Comparison of ENCODE assay signal across 15 cellular contexts in genomic region chr2:134039912-134040581, GRCh38.
DNase-seq lines count a peak whose midpoint lies in the region; ATAC-seq and TF ChIP-seq lines count a peak whose summit lies in the region.
"Had no signal": no experiment of that assay in that cellular context is flagged by ENCODE, and none has a peak within 500 bp of the region (broad histone marks: within the 10 kb centered on the region; RNA-seq: fewer than 3 reads in every experiment).

No MANE protein-coding gene starts in this region.

- no peak for TF ChIP-seq CTCF in activated B cell treated with CpG ODN at 0.5 μM for 24 hours (IDR thresholded peaks at IDR 0.05)

- POLR2A ChIA-PET in activated B cell treated with CpG ODN at 0.5 μM for 24 hours (lab: Charles Lee): interaction anchor here (0.9 kb wide), 1 partner anchor 88 kb away, joined by 3 read pairs; no protein-coding TSS in a partner anchor

- DNase-seq in activated B cell treated with CpG ODN at 0.5 μM for 24 hours: no peak
- DNase-seq in HUDEP-2 (lab: John Stamatoyannopoulos, UW; ENCODE audit: unreplicated experiment in 76 of 76): no peak
- DNase-seq in LoVo (ENCODE audit: low spot score): no peak
- no peak for DNase-seq in DMS53 treated with DMSO at 0.1 percent for 48 hours (lab: John Stamatoyannopoulos, UW; ENCODE audit: unreplicated experiment)
- DNase-seq: activated CD4-positive, alpha-beta T cell treated with anti-CD3 and anti-CD28 coated beads for 48 hours; activated T-cell treated with anti-CD3 and anti-CD28 coated beads, Interleukin-2, amount 50 U/mL, for 72 hours; C1 segment of cervical spinal cord; HCEC 1CT; lower lobe of right lung; NCI-H1048; nephron progenitor cell; substantia nigra had no signal

- peak overlapping the region; percentile 90 for H3K27ac Mint-ChIP-seq in activated B cell treated with CpG ODN at 0.5 μM for 24 hours
- H3K27ac Mint-ChIP-seq: activated T-cell treated with anti-CD3 and anti-CD28 coated beads, Interleukin-2, amount 50 U/mL, for 72 hours; nephron progenitor cell had no signal

- no peaks in the 10 kb centered on the region for H3K27me3 Mint-ChIP-seq in activated B cell treated with CpG ODN at 0.5 μM for 24 hours

- H3K36me3 Mint-ChIP-seq in activated B cell treated with CpG ODN at 0.5 μM for 24 hours (ENCODE audit: low read depth): peaks cover 10% of the 10 kb centered on the region

- ATAC-seq in GM18511 (IDR thresholded peaks at IDR 0.05; ENCODE audit: unreplicated experiment) (peak; percentile 70), GM19467 (IDR thresholded peaks at IDR 0.05; ENCODE audit: unreplicated experiment) (peak; percentile 62), HG03135 (IDR thresholded peaks at IDR 0.05; ENCODE audit: unreplicated experiment) (peak; percentile 73), activated B cell treated with CpG ODN at 0.5 μM for 24 hours (ENCODE audit: low read depth) (peak; percentile 57)
- ATAC-seq: activated T-cell treated with anti-CD3 and anti-CD28 coated beads, Interleukin-2, amount 50 U/mL, for 72 hours; lower lobe of right lung had no signal

- peaks cover 66% of the 10 kb centered on the region for H3K4me1 Mint-ChIP-seq in activated B cell treated with CpG ODN at 0.5 μM for 24 hours
- H3K4me1 Mint-ChIP-seq: nephron progenitor cell had no signal

- intact Hi-C loops in activated B cell treated with CpG ODN at 0.5 μM for 24 hours (cut with micrococcal nuclease): loop anchor here (1.0 to 5.0 kb wide), 6 partner anchors 28 to 372 kb away; partner anchors contain the start of gene MGAT5

- H3K9me3 Mint-ChIP-seq in activated B cell treated with CpG ODN at 0.5 μM for 24 hours: peaks cover 5% of the 10 kb centered on the region

- peak overlapping the region; percentile 65 for H3K4me3 Mint-ChIP-seq in activated B cell treated with CpG ODN at 0.5 μM for 24 hours
- H3K4me3 Mint-ChIP-seq: activated T-cell treated with anti-CD3 and anti-CD28 coated beads, Interleukin-2, amount 50 U/mL, for 72 hours; nephron progenitor cell had no signal

- CTCF ChIA-PET in activated B cell treated with CpG ODN at 0.5 μM for 24 hours (lab: Charles Lee): interaction anchor here (0.7 kb wide), 1 partner anchor 221 kb away, joined by 3 read pairs; no protein-coding TSS in a partner anchor
